Comparison of ENCODE assay signal across 1 cellular context in the genomic region with DNA sequence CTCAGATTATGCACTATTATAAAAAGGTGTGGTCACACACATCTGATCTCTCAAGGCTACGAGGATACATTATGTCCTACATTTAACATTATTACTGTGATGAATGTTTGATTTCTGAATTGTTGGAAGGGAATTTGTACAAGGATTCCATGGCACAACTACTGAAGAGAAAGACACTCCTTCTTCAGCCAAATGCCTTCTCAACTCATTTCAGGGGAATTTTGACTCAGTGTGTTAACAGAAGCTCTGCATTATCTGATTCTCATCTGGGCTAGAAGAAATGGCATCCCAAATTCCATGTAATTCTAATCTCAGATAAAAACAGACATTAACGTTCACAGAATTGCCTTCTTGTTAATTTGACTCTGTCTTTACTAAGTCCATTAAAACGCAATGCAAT.
TF ChIP-seq lines count a peak whose summit lies in the region.

No MANE protein-coding gene starts in this region.

TF ChIP-seq in SK-N-SH treated with all-trans-retinoic acid at 6 μM for 48 hours, 23 proteins besides CTCF, POLR2A, EP300 and RAD21 (continued from another document):
- no peak for TF ChIP-seq BACH2 (CRISPR knock-in tag; IDR thresholded peaks at IDR 0.05; ENCODE audit: borderline replicate concordance)
- TF ChIP-seq ZC3H10 (CRISPR knock-in tag; IDR thresholded peaks at IDR 0.05): no peak
- no peak for TF ChIP-seq RARB (CRISPR knock-in tag; IDR thresholded peaks at IDR 0.05)
- TF ChIP-seq ESRRG (CRISPR knock-in tag; IDR thresholded peaks at IDR 0.05): no peak
- TF ChIP-seq GLIS3 (CRISPR knock-in tag; IDR thresholded peaks at IDR 0.05): no peak
- TF ChIP-seq, protein P1, sequence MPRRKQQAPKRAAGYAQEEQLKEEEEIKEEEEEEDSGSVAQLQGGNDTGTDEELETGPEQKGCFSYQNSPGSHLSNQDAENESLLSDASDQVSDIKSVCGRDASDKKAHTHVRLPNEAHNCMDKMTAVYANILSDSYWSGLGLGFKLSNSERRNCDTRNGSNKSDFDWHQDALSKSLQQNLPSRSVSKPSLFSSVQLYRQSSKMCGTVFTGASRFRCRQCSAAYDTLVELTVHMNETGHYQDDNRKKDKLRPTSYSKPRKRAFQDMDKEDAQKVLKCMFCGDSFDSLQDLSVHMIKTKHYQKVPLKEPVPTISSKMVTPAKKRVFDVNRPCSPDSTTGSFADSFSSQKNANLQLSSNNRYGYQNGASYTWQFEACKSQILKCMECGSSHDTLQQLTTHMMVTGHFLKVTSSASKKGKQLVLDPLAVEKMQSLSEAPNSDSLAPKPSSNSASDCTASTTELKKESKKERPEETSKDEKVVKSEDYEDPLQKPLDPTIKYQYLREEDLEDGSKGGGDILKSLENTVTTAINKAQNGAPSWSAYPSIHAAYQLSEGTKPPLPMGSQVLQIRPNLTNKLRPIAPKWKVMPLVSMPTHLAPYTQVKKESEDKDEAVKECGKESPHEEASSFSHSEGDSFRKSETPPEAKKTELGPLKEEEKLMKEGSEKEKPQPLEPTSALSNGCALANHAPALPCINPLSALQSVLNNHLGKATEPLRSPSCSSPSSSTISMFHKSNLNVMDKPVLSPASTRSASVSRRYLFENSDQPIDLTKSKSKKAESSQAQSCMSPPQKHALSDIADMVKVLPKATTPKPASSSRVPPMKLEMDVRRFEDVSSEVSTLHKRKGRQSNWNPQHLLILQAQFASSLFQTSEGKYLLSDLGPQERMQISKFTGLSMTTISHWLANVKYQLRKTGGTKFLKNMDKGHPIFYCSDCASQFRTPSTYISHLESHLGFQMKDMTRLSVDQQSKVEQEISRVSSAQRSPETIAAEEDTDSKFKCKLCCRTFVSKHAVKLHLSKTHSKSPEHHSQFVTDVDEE (CRISPR knock-in tag; IDR thresholded peaks at IDR 0.05): no peak
